In the genomic region with DNA sequence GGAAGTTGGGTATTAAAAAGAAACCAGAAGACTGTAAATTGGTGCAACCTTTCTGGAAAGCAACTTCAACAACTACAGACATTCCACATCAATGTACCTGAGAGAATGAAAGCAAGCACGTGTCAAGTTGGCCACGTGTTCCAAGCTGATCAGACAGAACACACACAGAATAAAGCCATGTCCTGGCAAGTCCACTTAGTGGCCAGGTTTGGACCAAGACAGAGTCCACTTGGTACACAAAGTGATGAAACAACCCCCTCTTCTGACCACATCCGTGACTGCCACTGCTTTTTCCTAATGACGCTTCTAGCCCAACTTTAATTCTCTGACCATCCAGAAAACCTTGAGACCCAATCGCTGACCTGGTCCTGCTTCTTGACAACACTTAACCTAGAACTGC, we compare ENCODE assay signal across 8 cellular contexts.
A peak's percentile ranks its signal among the peaks of the same experiment; 100 is the strongest.
DNase-seq lines count a peak whose midpoint lies in the region; ATAC-seq and TF ChIP-seq lines count a peak whose summit lies in the region.

No MANE protein-coding gene starts in this region.

- no peak overlapping the region for H3K4me3 Mint-ChIP-seq in brain

- H3K9me3 Mint-ChIP-seq in brain = no peaks in the 10 kb centered on the region

- DNase-seq in BE2C (peak; percentile 21), HFF-Myc (ENCODE audit: extremely low read depth, low read depth) (peak; percentile 46), globus pallidus (ENCODE audit: low spot score) (no peak), NCI-H2081 treated with DMSO at 0.1 percent for 48 hours (lab: John Stamatoyannopoulos, UW) (no peak)
- DNase-seq in stimulated activated naive CD4-positive, alpha-beta T cell treated with Interleukin-2 at 50 U/mL for 16 hours (lab: John Stamatoyannopoulos, UW) = no peak

- H3K27ac ChIP-seq in liver (ENCODE audit: low read depth in 1 of 2, low read length in 2 of 2) = no peak overlapping the region

- peak; percentile 58 for TF ChIP-seq CTCF in BE2C (IDR thresholded peaks at IDR 0.05; ENCODE audit: low read depth, low read length)
- TF ChIP-seq CTCF in HFF-Myc (IDR thresholded peaks at IDR 0.05; ENCODE audit: low read depth, low read length, missing control alignments) = peak; percentile 51
- peak; percentile 82 to 86 for TF ChIP-seq CTCF in brain (conservative IDR thresholded peaks at IDR 0.05)
- peak; percentile 63 for TF ChIP-seq CTCF in liver (IDR thresholded peaks at IDR 0.05; ENCODE audit: low read depth, low read length, missing input control)

- H3K4me1 ChIP-seq in BE2C (peaks cover 6% of the 10 kb centered on the region; the same call in 1 of the 2 replicates), liver (ENCODE audit: control insufficient read depth in 4 of 4, insufficient read depth in 4 of 4, low read length in 3 of 4) (peaks cover 0 to 20% (median 13%) of the 10 kb centered on the region in 4 donors)

- no peak overlapping the region for H3K9ac ChIP-seq in liver (ENCODE audit: low read depth in 1 of 2, low read length in 2 of 2)

- H3K4me1 Mint-ChIP-seq in brain = peaks cover 19% of the 10 kb centered on the region

- peaks cover 33% of the 10 kb centered on the region for H3K27me3 Mint-ChIP-seq in brain

- peaks cover 5% of the 10 kb centered on the region for H3K36me3 Mint-ChIP-seq in brain

- 25% methylated on average over 5 of the region's 5 CpGs for WGBS in liver

- H3K4me3 ChIP-seq in BE2C (ENCODE audit: low read depth, low read length) (no peak overlapping the region), HFF-Myc (replicated peaks; ENCODE audit: low read depth, low read length) (no peak overlapping the region), liver (ENCODE audit: low read depth in 1 of 3, low read length in 3 of 3) (no peak overlapping the region)

- peaks cover 4% of the 10 kb centered on the region; the same call in 1 of the 2 replicates for H3K36me3 ChIP-seq in BE2C
- H3K36me3 ChIP-seq in liver (ENCODE audit: control insufficient read depth in 4 of 4, insufficient read depth in 3 of 4, low read depth in 1 of 4, low read length in 3 of 4) = peaks cover 5 to 27% (median 10%) of the 10 kb centered on the region in 4 donors

- H3K27me3 ChIP-seq in BE2C (no peaks in the 10 kb centered on the region), liver (ENCODE audit: control insufficient read depth in 4 of 4, insufficient read depth in 4 of 4, low read length in 3 of 4) (no peaks in the 10 kb centered on the region)

- peak; percentile 87 to 88 for TF ChIP-seq RAD21 in liver (IDR thresholded peaks at IDR 0.05)

- H3K9me3 ChIP-seq in BE2C = no peaks in the 10 kb centered on the region
- no peaks in the 10 kb centered on the region for H3K9me3 ChIP-seq in liver (ENCODE audit: control insufficient read depth in 4 of 4, low read length in 3 of 4)

- H3K27ac Mint-ChIP-seq in brain = peak overlapping the region in 1 of 5 experiments; percentile 27

- no peak for ATAC-seq in HG02588 (IDR thresholded peaks at IDR 0.05; ENCODE audit: unreplicated experiment)

TF ChIP-seq in liver, 16 proteins besides CTCF, POLR2A, EP300 and RAD21:
- TF ChIP-seq, protein P1, sequence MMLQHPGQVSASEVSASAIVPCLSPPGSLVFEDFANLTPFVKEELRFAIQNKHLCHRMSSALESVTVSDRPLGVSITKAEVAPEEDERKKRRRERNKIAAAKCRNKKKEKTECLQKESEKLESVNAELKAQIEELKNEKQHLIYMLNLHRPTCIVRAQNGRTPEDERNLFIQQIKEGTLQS (IDR thresholded peaks at IDR 0.05) = peak; percentile 74
- TF ChIP-seq TAF1 (conservative IDR thresholded peaks at IDR 0.05) = no peak
- TF ChIP-seq, protein P2, sequence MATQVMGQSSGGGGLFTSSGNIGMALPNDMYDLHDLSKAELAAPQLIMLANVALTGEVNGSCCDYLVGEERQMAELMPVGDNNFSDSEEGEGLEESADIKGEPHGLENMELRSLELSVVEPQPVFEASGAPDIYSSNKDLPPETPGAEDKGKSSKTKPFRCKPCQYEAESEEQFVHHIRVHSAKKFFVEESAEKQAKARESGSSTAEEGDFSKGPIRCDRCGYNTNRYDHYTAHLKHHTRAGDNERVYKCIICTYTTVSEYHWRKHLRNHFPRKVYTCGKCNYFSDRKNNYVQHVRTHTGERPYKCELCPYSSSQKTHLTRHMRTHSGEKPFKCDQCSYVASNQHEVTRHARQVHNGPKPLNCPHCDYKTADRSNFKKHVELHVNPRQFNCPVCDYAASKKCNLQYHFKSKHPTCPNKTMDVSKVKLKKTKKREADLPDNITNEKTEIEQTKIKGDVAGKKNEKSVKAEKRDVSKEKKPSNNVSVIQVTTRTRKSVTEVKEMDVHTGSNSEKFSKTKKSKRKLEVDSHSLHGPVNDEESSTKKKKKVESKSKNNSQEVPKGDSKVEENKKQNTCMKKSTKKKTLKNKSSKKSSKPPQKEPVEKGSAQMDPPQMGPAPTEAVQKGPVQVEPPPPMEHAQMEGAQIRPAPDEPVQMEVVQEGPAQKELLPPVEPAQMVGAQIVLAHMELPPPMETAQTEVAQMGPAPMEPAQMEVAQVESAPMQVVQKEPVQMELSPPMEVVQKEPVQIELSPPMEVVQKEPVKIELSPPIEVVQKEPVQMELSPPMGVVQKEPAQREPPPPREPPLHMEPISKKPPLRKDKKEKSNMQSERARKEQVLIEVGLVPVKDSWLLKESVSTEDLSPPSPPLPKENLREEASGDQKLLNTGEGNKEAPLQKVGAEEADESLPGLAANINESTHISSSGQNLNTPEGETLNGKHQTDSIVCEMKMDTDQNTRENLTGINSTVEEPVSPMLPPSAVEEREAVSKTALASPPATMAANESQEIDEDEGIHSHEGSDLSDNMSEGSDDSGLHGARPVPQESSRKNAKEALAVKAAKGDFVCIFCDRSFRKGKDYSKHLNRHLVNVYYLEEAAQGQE (IDR thresholded peaks at IDR 0.05) = no peak
- peak; percentile 20 for TF ChIP-seq FOXA2 (IDR thresholded peaks at IDR 0.05)
- TF ChIP-seq JUND (IDR thresholded peaks at IDR 0.05) = peak; percentile 53 to 61
- TF ChIP-seq SP1 (IDR thresholded peaks at IDR 0.05) = peak; percentile 74
- peak; percentile 94 for TF ChIP-seq HNF4G (IDR thresholded peaks at IDR 0.05)
- TF ChIP-seq YY1 (IDR thresholded peaks at IDR 0.05) = peak; percentile 19
- TF ChIP-seq HNF4A (conservative IDR thresholded peaks at IDR 0.05) = peak; percentile 91 to 97
- TF ChIP-seq NR2F2 (IDR thresholded peaks at IDR 0.05) = no peak
- TF ChIP-seq, protein P3, sequence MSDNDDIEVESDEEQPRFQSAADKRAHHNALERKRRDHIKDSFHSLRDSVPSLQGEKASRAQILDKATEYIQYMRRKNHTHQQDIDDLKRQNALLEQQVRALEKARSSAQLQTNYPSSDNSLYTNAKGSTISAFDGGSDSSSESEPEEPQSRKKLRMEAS (IDR thresholded peaks at IDR 0.05) = peak; percentile 61
- no peak for TF ChIP-seq EGR1 (IDR thresholded peaks at IDR 0.05; ENCODE audit: low read depth in 2 of 2)
- TF ChIP-seq GABPA (IDR thresholded peaks at IDR 0.05 in 1 of 2, conservative IDR thresholded peaks at IDR 0.05 in 1 of 2) = no peak
- TF ChIP-seq, protein P4, sequence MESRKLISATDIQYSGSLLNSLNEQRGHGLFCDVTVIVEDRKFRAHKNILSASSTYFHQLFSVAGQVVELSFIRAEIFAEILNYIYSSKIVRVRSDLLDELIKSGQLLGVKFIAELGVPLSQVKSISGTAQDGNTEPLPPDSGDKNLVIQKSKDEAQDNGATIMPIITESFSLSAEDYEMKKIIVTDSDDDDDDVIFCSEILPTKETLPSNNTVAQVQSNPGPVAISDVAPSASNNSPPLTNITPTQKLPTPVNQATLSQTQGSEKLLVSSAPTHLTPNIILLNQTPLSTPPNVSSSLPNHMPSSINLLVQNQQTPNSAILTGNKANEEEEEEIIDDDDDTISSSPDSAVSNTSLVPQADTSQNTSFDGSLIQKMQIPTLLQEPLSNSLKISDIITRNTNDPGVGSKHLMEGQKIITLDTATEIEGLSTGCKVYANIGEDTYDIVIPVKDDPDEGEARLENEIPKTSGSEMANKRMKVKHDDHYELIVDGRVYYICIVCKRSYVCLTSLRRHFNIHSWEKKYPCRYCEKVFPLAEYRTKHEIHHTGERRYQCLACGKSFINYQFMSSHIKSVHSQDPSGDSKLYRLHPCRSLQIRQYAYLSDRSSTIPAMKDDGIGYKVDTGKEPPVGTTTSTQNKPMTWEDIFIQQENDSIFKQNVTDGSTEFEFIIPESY (IDR thresholded peaks at IDR 0.05) = no peak
- peak; percentile 59 to 68 for TF ChIP-seq RXRA (IDR thresholded peaks at IDR 0.05)
- TF ChIP-seq FOXA1 (IDR thresholded peaks at IDR 0.05) = no peak
TF ChIP-seq in liver: peak in this region for 9.

Comparison
In these comparisons a context has a peak if more than half of its experiments do, and no peak if none do; other contexts are left out.
1. DNase-seq: peak in BE2C (single experiment) and HFF-Myc (single experiment); none in stimulated activated naive CD4-positive, alpha-beta T cell treated with Interleukin-2 at 50 U/mL for 16 hours (single experiment), globus pallidus (single experiment) and NCI-H2081 treated with DMSO at 0.1 percent for 48 hours (single experiment).
2. Peak in every context shown above with its lines, with median percentiles within 50 percentile points of each other: CTCF ChIP-seq.